25 cellular contexts compared by ENCODE assay signal in the genomic region with DNA sequence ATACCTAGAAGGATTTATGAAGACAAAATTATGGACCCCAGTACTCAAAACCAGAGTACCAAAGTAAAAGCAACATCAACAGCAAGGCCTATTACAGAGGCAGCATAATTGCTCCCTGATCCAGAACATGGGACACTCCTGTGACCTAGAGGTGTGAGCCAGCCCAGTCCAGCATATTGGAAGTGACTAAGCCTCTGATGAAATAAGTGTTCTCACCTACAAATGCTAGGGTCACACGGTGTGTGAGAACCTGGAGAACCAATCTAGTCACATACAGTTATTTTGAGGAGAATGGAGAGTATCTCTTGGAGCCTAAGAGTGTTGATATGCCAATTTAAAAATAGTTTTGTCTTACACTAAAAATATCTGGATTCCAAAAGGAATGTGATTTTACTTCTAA. TPM values are rescaled to one million over a fixed set of nuclear protein-coding genes. Genes with fewer than 3 reads are reported as not detected.
DNase-seq lines count a peak whose midpoint lies in the region; ATAC-seq and TF ChIP-seq lines count a peak whose summit lies in the region.
"Had no signal": no experiment of that assay in that cellular context is flagged by ENCODE, and none has a peak within 500 bp of the region (broad histone marks: within the 10 kb centered on the region; RNA-seq: fewer than 3 reads in every experiment).

No MANE protein-coding gene starts in this region.

- H3K9me3 ChIP-seq in left lung: peaks cover 0 to under 1% of the 10 kb centered on the region in 2 donors
- H3K9me3 ChIP-seq in CD8-positive, alpha-beta T cell (ENCODE audit: low read length): no peaks in the 10 kb centered on the region

- CTCF ChIA-PET in CD8-positive, alpha-beta T cell (lab: Charles Lee): no interaction called here

- H3K9me3 Mint-ChIP-seq in CD8-positive, alpha-beta T cell: no peaks in the 10 kb centered on the region
- H3K9me3 Mint-ChIP-seq: stimulated activated naive CD8-positive, alpha-beta T cell treated with anti-CD3 and anti-CD28 coated beads, Interleukin-15, Interleukin-2, amounts not matched to agents 100 ng/mL and 50 ng/mL, for 24 hours had no signal

- H3K4me1 Mint-ChIP-seq in CD8-positive, alpha-beta T cell (ENCODE audit: low read depth): no peaks in the 10 kb centered on the region
- H3K4me1 Mint-ChIP-seq: B cell, immature natural killer cell had no signal

- H3K27ac ChIP-seq in left lung: no peak overlapping the region
- no peak overlapping the region for H3K27ac ChIP-seq in CD8-positive, alpha-beta T cell (ENCODE audit: low read depth, low read length)
- H3K27ac ChIP-seq: SK-N-MC had no signal

- DNase-seq in Right ventricle myocardium inferior (ENCODE audit: missing footprints) (no peak), cardiac septum (ENCODE audit: low spot score) (no peak), foreskin fibroblast (peak; percentile 82 to 83), left lung (no peak), HK-2 (ENCODE audit: unreplicated experiment) (no peak)
- DNase-seq in CD8-positive, alpha-beta T cell: no peak
- DNase-seq: 8988T; activated T-cell treated with anti-CD3 and anti-CD28 coated beads, Interleukin-2, amount 50 U/mL, for 72 hours; COR-L47; head of caudate nucleus; immature natural killer cell; naive thymus-derived CD4-positive, alpha-beta T cell; NCI-H1417 treated with DMSO at 0.1 percent for 48 hours; NCI-H2171 treated with DMSO at 0.1 percent for 48 hours; NCI-H774; PC-3; stimulated activated CD4-positive, alpha-beta T cell treated with anti-CD3 and anti-CD28 coated beads, Interleukin-2, amount 100 ng/mL, for 48 hours; T-helper 9 cell had no signal

- H3K4me3 ChIP-seq in foreskin fibroblast (ENCODE audit: low read depth in 1 of 2, low read length in 2 of 2) (no peak overlapping the region), left lung (no peak overlapping the region)
- H3K4me3 ChIP-seq in CD8-positive, alpha-beta T cell (ENCODE audit: low read depth, low read length): no peak overlapping the region
- H3K4me3 ChIP-seq: SK-N-MC had no signal

- intact Hi-C loops in Right ventricle myocardium inferior (cut with DNase I): loop anchor here (5.0 to 10.0 kb wide), 3 partner anchors 114 to 193 kb away; no protein-coding TSS in a partner anchor
- intact Hi-C loops in cardiac septum (cut with DNase I): no loop called here
- intact Hi-C loops in left lung (cut with DNase I): no loop called here
- intact Hi-C loops in CD8-positive, alpha-beta T cell (cut with DNase I, micrococcal nuclease): no loop called here

- H3K36me3 ChIP-seq in left lung: no peaks in the 10 kb centered on the region
- no peaks in the 10 kb centered on the region for H3K36me3 ChIP-seq in CD8-positive, alpha-beta T cell (ENCODE audit: insufficient read depth, low read length)

- no peaks in the 10 kb centered on the region for H3K27me3 ChIP-seq in left lung
- no peaks in the 10 kb centered on the region for H3K27me3 ChIP-seq in CD8-positive, alpha-beta T cell (ENCODE audit: insufficient read depth, low read length)

- H3K27me3 Mint-ChIP-seq in CD8-positive, alpha-beta T cell (ENCODE audit: low read depth): no peaks in the 10 kb centered on the region
- H3K27me3 Mint-ChIP-seq: B cell; naive thymus-derived CD4-positive, alpha-beta T cell; stimulated activated naive CD8-positive, alpha-beta T cell treated with anti-CD3 and anti-CD28 coated beads, Interleukin-15, Interleukin-2, amounts not matched to agents 100 ng/mL and 50 ng/mL, for 24 hours had no signal

- H3K27ac Mint-ChIP-seq in CD8-positive, alpha-beta T cell: no peak overlapping the region
- H3K27ac Mint-ChIP-seq: activated naive CD4-positive, alpha-beta T cell treated with anti-CD3 and anti-CD28 coated beads, Interleukin-2, amount 50 U/mL, for 72 hours; activated T-cell treated with anti-CD3 and anti-CD28 coated beads, Interleukin-2, amount 50 U/mL, for 72 hours; B cell; immature natural killer cell; naive thymus-derived CD4-positive, alpha-beta T cell; stimulated activated naive CD8-positive, alpha-beta T cell treated with anti-CD3 and anti-CD28 coated beads, Interleukin-15, Interleukin-2, amounts not matched to agents 100 ng/mL and 50 ng/mL, for 24 hours had no signal

- no peaks in the 10 kb centered on the region for H3K4me1 ChIP-seq in left lung
- no peaks in the 10 kb centered on the region for H3K4me1 ChIP-seq in CD8-positive, alpha-beta T cell (ENCODE audit: insufficient read depth, low read length)

- ATAC-seq in Right ventricle myocardium inferior: peak; percentile 93
- peak; percentile 35 for ATAC-seq in left lung
- ATAC-seq in CD8-positive, alpha-beta T cell: no peak
- ATAC-seq in HG03095 (IDR thresholded peaks at IDR 0.05; ENCODE audit: unreplicated experiment): no peak
- no peak for ATAC-seq in HG02571 (IDR thresholded peaks at IDR 0.05; ENCODE audit: unreplicated experiment)
- ATAC-seq: activated naive CD4-positive, alpha-beta T cell treated with anti-CD3 and anti-CD28 coated beads, Interleukin-2, amount 50 U/mL, for 72 hours; activated T-cell treated with anti-CD3 and anti-CD28 coated beads, Interleukin-2, amount 50 U/mL, for 72 hours; naive thymus-derived CD4-positive, alpha-beta T cell; PC-3 had no signal

- TF ChIP-seq CTCF in foreskin fibroblast (IDR thresholded peaks at IDR 0.05; ENCODE audit: low read depth, low read length) (no peak), left lung (IDR thresholded peaks at IDR 0.05) (no peak)
- no peak for TF ChIP-seq CTCF in CD8-positive, alpha-beta T cell (IDR thresholded peaks at IDR 0.05)

- H3K36me3 Mint-ChIP-seq in CD8-positive, alpha-beta T cell: no peaks in the 10 kb centered on the region
- H3K36me3 Mint-ChIP-seq: immature natural killer cell; naive thymus-derived CD4-positive, alpha-beta T cell had no signal

- H3K4me3 Mint-ChIP-seq in CD8-positive, alpha-beta T cell: no peak overlapping the region
- H3K4me3 Mint-ChIP-seq: activated T-cell treated with anti-CD3 and anti-CD28 coated beads, Interleukin-2, amount 50 U/mL, for 72 hours; B cell; immature natural killer cell; naive thymus-derived CD4-positive, alpha-beta T cell; stimulated activated naive CD8-positive, alpha-beta T cell treated with anti-CD3 and anti-CD28 coated beads, Interleukin-15, Interleukin-2, amounts not matched to agents 100 ng/mL and 50 ng/mL, for 24 hours had no signal

- POLR2A ChIA-PET in CD8-positive, alpha-beta T cell (lab: Charles Lee): no interaction called here

RNA-seq across cellular contexts. Expression of a gene that starts 57.0 kb away (rescaled TPM):
- 1,230 TPM for total RNA-seq in Right ventricle myocardium inferior
- total RNA-seq in cardiac septum: 717 TPM
- total RNA-seq in left lung: 100 to 1,000 TPM; 137 to 253 TPM
- total RNA-seq in CD8-positive, alpha-beta T cell: under 1 TPM in 1 of 2 experiments, not detected in 1; 0.38 TPM
- total RNA-seq: activated CD8-positive, alpha-beta memory T cell treated with anti-CD3 and anti-CD28 coated beads for 36 hours; activated naive CD4-positive, alpha-beta T cell treated with anti-CD3 and anti-CD28 coated beads, Interleukin-2, amount 50 U/mL, for 72 hours; PC-3 had no signal

Comparison
In these comparisons a context has a peak if more than half of its experiments do, and no peak if none do; other contexts are left out.
1. ATAC-seq: peak in Right ventricle myocardium inferior (single experiment) and left lung (single experiment); none in CD8-positive, alpha-beta T cell (single experiment), HG03095 (single experiment) and HG02571 (single experiment).
2. DNase-seq: peak in foreskin fibroblast (2 of 2); none in Right ventricle myocardium inferior (single experiment), cardiac septum (single experiment), left lung (0 of 2), CD8-positive, alpha-beta T cell (0 of 7) and HK-2 (single experiment).
3. RNA of a gene that starts 57.0 kb away (total RNA-seq): 1,230 TPM in Right ventricle myocardium inferior (single experiment), 717 TPM in cardiac septum (single experiment) and 137 to 253 TPM in left lung; 0.38 TPM in CD8-positive, alpha-beta T cell; every median in the first group is over 100 times any median in the second.